16 cellular contexts compared by ENCODE assay signal in the genomic region with DNA sequence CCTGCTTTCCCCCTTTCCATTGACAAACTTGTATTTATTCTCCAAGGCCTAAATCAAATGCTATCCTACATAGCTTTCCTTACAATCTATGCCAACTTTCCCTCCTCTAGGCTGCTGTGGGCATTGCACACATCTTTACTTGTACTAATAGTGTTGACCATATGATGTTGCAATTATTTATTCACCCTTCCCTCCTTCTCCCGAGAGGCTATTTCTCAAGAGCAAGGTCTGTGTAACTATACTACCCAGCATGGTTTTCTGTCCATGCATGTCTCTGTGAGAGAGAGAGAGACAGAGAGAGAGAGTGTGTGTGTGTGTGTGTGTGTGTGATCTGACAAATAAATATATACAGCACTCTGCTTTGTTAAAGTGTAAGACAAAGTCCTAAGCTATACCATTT.
DNase-seq lines count a peak whose midpoint lies in the region; ATAC-seq and TF ChIP-seq lines count a peak whose summit lies in the region.
"Had no signal": no experiment of that assay in that cellular context is flagged by ENCODE, and none has a peak within 500 bp of the region (broad histone marks: within the 10 kb centered on the region; RNA-seq: fewer than 3 reads in every experiment).

No MANE protein-coding gene starts in this region.

- no peak overlapping the region for H3K9ac ChIP-seq in Karpas-422 (ENCODE audit: low read length)

- no peak overlapping the region for H3K27ac ChIP-seq in prostate gland
- no peak overlapping the region for H3K27ac ChIP-seq in Karpas-422 (ENCODE audit: low read length)
- H3K27ac ChIP-seq: ovary, PC-9, thyroid gland had no signal

- H3K36me3 ChIP-seq in prostate gland (no peaks in the 10 kb centered on the region), Karpas-422 (ENCODE audit: insufficient read depth, low read length) (no peaks in the 10 kb centered on the region)
- H3K36me3 ChIP-seq: ovary, thyroid gland had no signal

- H3K4me1 ChIP-seq in prostate gland (replicated peaks) (no peaks in the 10 kb centered on the region), Karpas-422 (ENCODE audit: low read length) (peaks cover 25% of the 10 kb centered on the region)

- no peak overlapping the region for H2AFZ ChIP-seq in Karpas-422 (ENCODE audit: low read length)
- H2AFZ ChIP-seq: PC-9 had no signal

- no peak overlapping the region for H3K4me2 ChIP-seq in Karpas-422 (ENCODE audit: low read depth, low read length, poor library complexity, severe bottlenecking)
- H3K4me2 ChIP-seq: PC-9 had no signal

- WGBS in prostate gland: 0% methylated on average over 1 of the region's 1 CpG

- H3K4me3 ChIP-seq in prostate gland: no peak overlapping the region
- no peak overlapping the region for H3K4me3 ChIP-seq in Karpas-422 (ENCODE audit: low read length)
- H3K4me3 ChIP-seq: ovary, PC-9, thyroid gland had no signal

- intact Hi-C loops in prostate gland (cut with DNase I): loop anchor here (5.0 to 10.0 kb wide), 3 partner anchors 33 to 520 kb away; a partner anchor contains a TSS

- H3K79me2 ChIP-seq in Karpas-422 (ENCODE audit: low read length): no peaks in the 10 kb centered on the region

- no peaks in the 10 kb centered on the region for H3K9me2 ChIP-seq in Karpas-422 (replicated peaks; ENCODE audit: insufficient read depth, low read length)

- no peaks in the 10 kb centered on the region for H3K9me3 ChIP-seq in prostate gland
- no peaks in the 10 kb centered on the region for H3K9me3 ChIP-seq in Karpas-422 (ENCODE audit: low read length)
- H3K9me3 ChIP-seq: ovary, thyroid gland had no signal

- no peaks in the 10 kb centered on the region for H4K20me1 ChIP-seq in Karpas-422 (ENCODE audit: insufficient read depth, low read depth, low read length)

- no peak for TF ChIP-seq POLR2A in prostate gland (IDR thresholded peaks at IDR 0.05)

- no peak for ATAC-seq in GM18858 (IDR thresholded peaks at IDR 0.05; ENCODE audit: unreplicated experiment)

- TF ChIP-seq CTCF in prostate gland (IDR thresholded peaks at IDR 0.05): peak in 1 of 4 experiments; percentile 16

- DNase-seq in GM04504 (ENCODE audit: low read depth) (peak; percentile 40), NOMO-1 treated with DMSO at 0.1 percent for 48 hours (lab: John Stamatoyannopoulos, UW; ENCODE audit: unreplicated experiment) (peak; percentile 57), fibroblast of gingiva (ENCODE audit: low read depth) (peak; percentile 96), prostate gland (ENCODE audit: low spot score) (peak; percentile 5), occipital lobe (lab: John Stamatoyannopoulos, UW) (no peak), activated gamma-delta T cell treated with Interleukin-2 at 50 U/mL for 16 hours (no peak), Karpas-422 (no peak)
- DNase-seq: activated CD4-positive, alpha-beta memory T cell treated with anti-CD3 and anti-CD28 coated beads for 36 hours; activated gamma-delta T cell; DMS79; NCI-H2171 treated with DMSO at 0.1 percent for 48 hours; ovary; PC-9; T-helper 2 cell; thyroid gland had no signal

- H3K27me3 ChIP-seq in prostate gland (replicated peaks; ENCODE audit: insufficient read depth): no peaks in the 10 kb centered on the region
- H3K27me3 ChIP-seq in Karpas-422 (ENCODE audit: low read length): no peaks in the 10 kb centered on the region
- H3K27me3 ChIP-seq: ovary, thyroid gland had no signal

Comparison
In these comparisons a context has a peak if more than half of its experiments do, and no peak if none do; other contexts are left out.
1. DNase-seq: peak in GM04504 (single experiment), NOMO-1 treated with DMSO at 0.1 percent for 48 hours (single experiment), fibroblast of gingiva (single experiment) and prostate gland (single experiment); none in occipital lobe (single experiment), activated gamma-delta T cell treated with Interleukin-2 at 50 U/mL for 16 hours (single experiment) and Karpas-422 (single experiment).